ENCODE assay signal across 23 cellular contexts in genomic region chr10:110597476-110597875, GRCh38.
"Had no signal": no experiment of that assay in that cellular context is flagged by ENCODE, and none has a peak within 500 bp of the region (broad histone marks: within the 10 kb centered on the region; RNA-seq: fewer than 3 reads in every experiment).

No MANE protein-coding gene starts in this region.

- DNase-seq: cerebellar nuclear complex; cortex of kidney; dorsolateral prefrontal cortex; effector CD4-positive, alpha-beta T cell; endodermal cell; esophagus squamous epithelium; hypothalamus; immature natural killer cell; islet precursor cell; kidney glomerular epithelial cell; left colon; mesendoderm; midbrain; naive thymus-derived CD8-positive, alpha-beta T cell; pancreas; right lobe of liver; small intestine; stimulated activated CD4-positive, alpha-beta T cell treated with anti-CD3 and anti-CD28 coated beads, Interleukin-15, amount 100 ng/mL, for 24 hours; stimulated activated CD4-positive, alpha-beta T cell treated with anti-CD3 and anti-CD28 coated beads, Interleukin-2, amount 100 ng/mL, for 48 hours; stimulated activated naive B cell treated with anti-CD40 and anti-IgM and Interleukin-4, amounts not matched to agents 10 μg/mL and 1 μg/mL and 100 μg/mL, for 72 hours; upper lobe of right lung; uterus had no signal

- ATAC-seq: left colon; naive thymus-derived CD8-positive, alpha-beta T cell; pancreas; right lobe of liver; stimulated activated naive B cell treated with anti-CD40 and anti-IgM and Interleukin-4, amounts not matched to agents 10 μg/mL and 1 μg/mL and 100 μg/mL, for 72 hours; upper lobe of right lung had no signal

- FAIRE-seq: frontal cortex, pancreas, small intestine had no signal
